15 cellular contexts compared by ENCODE assay signal in genomic region chr19:6639439-6639838, GRCh38. TPM values are rescaled to one million over a fixed set of nuclear protein-coding genes. Genes with fewer than 3 reads are reported as not detected.
DNase-seq lines count a peak whose midpoint lies in the region; ATAC-seq and TF ChIP-seq lines count a peak whose summit lies in the region.
"Had no signal": no experiment of that assay in that cellular context is flagged by ENCODE, and none has a peak within 500 bp of the region (broad histone marks: within the 10 kb centered on the region; RNA-seq: fewer than 3 reads in every experiment).

No MANE protein-coding gene starts in this region.

- ATAC-seq in activated CD8-positive, alpha-beta memory T cell treated with anti-CD3 and anti-CD28 coated beads, Interleukin-2, amount 10 ng/mL, durations not matched to agents 7 days and 5 days, result peak; percentile 87
- ATAC-seq in GM19463 (IDR thresholded peaks at IDR 0.05; ENCODE audit: unreplicated experiment), result no peak
- ATAC-seq: left lobe of liver had no signal

- H3K9me3 ChIP-seq in osteoblast (ENCODE audit: low read depth, low read length), result no peaks in the 10 kb centered on the region
- H3K9me3 ChIP-seq: vagina had no signal

- no peaks in the 10 kb centered on the region for H3K4me1 ChIP-seq in osteoblast (ENCODE audit: insufficient read depth, low read length)
- H3K4me1 ChIP-seq: neural progenitor cell, vagina had no signal

- H3K27ac Mint-ChIP-seq in activated CD8-positive, alpha-beta memory T cell treated with anti-CD3 and anti-CD28 coated beads, Interleukin-2, amount 10 ng/mL, durations not matched to agents 7 days and 5 days, result peak overlapping the region; percentile 38
- H3K27ac Mint-ChIP-seq in activated naive CD8-positive, alpha-beta T cell treated with anti-CD3 and anti-CD28 coated beads for 36 hours, result peak overlapping the region; percentile 54
- H3K27ac Mint-ChIP-seq in glutamatergic neuron (ENCODE audit: unreplicated experiment), result no peak overlapping the region
- H3K27ac Mint-ChIP-seq: neural progenitor cell had no signal

- H3K27me3 ChIP-seq in osteoblast (ENCODE audit: insufficient read depth, low read length), result no peaks in the 10 kb centered on the region
- H3K27me3 ChIP-seq: neural progenitor cell, vagina had no signal

- DNase-seq in activated CD8-positive, alpha-beta memory T cell treated with anti-CD3 and anti-CD28 coated beads, Interleukin-2, amount 10 ng/mL, durations not matched to agents 7 days and 5 days, result peak; percentile 84
- no peak for DNase-seq in activated CD8-positive, alpha-beta memory T cell treated with anti-CD3 and anti-CD28 coated beads, Interleukin-2, amount 50 U/mL, for 4 hours
- peak; percentile 53 for DNase-seq in MV-4-11 (lab: John Stamatoyannopoulos, UW)
- DNase-seq in activated naive CD8-positive, alpha-beta T cell treated with anti-CD3 and anti-CD28 coated beads for 36 hours, result no peak
- DNase-seq in osteoblast (ENCODE audit: insufficient read length, low spot score, missing footprints), result peak; percentile 83
- no peak for DNase-seq in NCI-H2107 treated with DMSO at 0.1 percent for 48 hours (lab: John Stamatoyannopoulos, UW; ENCODE audit: unreplicated experiment)
- DNase-seq in glutamatergic neuron, result no peak
- DNase-seq: activated gamma-delta T cell treated with Interleukin-2 at 50 U/mL for 16 hours, NCI-H345, small intestine had no signal

- peaks cover 47% of the 10 kb centered on the region for H3K4me1 Mint-ChIP-seq in activated CD8-positive, alpha-beta memory T cell treated with anti-CD3 and anti-CD28 coated beads, Interleukin-2, amount 10 ng/mL, durations not matched to agents 7 days and 5 days
- peaks cover 36% of the 10 kb centered on the region for H3K4me1 Mint-ChIP-seq in activated naive CD8-positive, alpha-beta T cell treated with anti-CD3 and anti-CD28 coated beads for 36 hours
- no peaks in the 10 kb centered on the region for H3K4me1 Mint-ChIP-seq in glutamatergic neuron (ENCODE audit: low read depth, unreplicated experiment)
- H3K4me1 Mint-ChIP-seq: neural progenitor cell had no signal

- no peak overlapping the region for H2AFZ ChIP-seq in osteoblast (ENCODE audit: low read length)
- H2AFZ ChIP-seq: neural progenitor cell had no signal

- H3K36me3 ChIP-seq in osteoblast (ENCODE audit: insufficient read depth, low read length), result no peaks in the 10 kb centered on the region
- H3K36me3 ChIP-seq: neural progenitor cell, vagina had no signal

- H3K27me3 Mint-ChIP-seq in activated CD8-positive, alpha-beta memory T cell treated with anti-CD3 and anti-CD28 coated beads, Interleukin-2, amount 10 ng/mL, durations not matched to agents 7 days and 5 days, result no peaks in the 10 kb centered on the region
- no peaks in the 10 kb centered on the region for H3K27me3 Mint-ChIP-seq in activated naive CD8-positive, alpha-beta T cell treated with anti-CD3 and anti-CD28 coated beads for 36 hours
- H3K27me3 Mint-ChIP-seq in glutamatergic neuron (ENCODE audit: unreplicated experiment), result no peaks in the 10 kb centered on the region

- CTCF ChIA-PET in activated CD8-positive, alpha-beta memory T cell treated with anti-CD3 and anti-CD28 coated beads, Interleukin-2, amount 10 ng/mL, durations not matched to agents 7 days and 5 days (lab: Charles Lee), result interaction anchor here (0.6 to 5.4 kb wide), 13 partner anchors 9 to 758 kb away, joined by 3 to 56 read pairs (median 3); partner anchors contain the start of genes GPR108 and TNFSF14

- no peak overlapping the region for H3K4me3 Mint-ChIP-seq in activated CD8-positive, alpha-beta memory T cell treated with anti-CD3 and anti-CD28 coated beads, Interleukin-2, amount 10 ng/mL, durations not matched to agents 7 days and 5 days
- no peak overlapping the region for H3K4me3 Mint-ChIP-seq in activated naive CD8-positive, alpha-beta T cell treated with anti-CD3 and anti-CD28 coated beads for 36 hours
- no peak overlapping the region for H3K4me3 Mint-ChIP-seq in glutamatergic neuron (ENCODE audit: unreplicated experiment)
- H3K4me3 Mint-ChIP-seq: neural progenitor cell had no signal

- H3K27ac ChIP-seq in osteoblast (ENCODE audit: low read depth, low read length), result no peak overlapping the region
- H3K27ac ChIP-seq: neural progenitor cell, vagina had no signal

- no peak for TF ChIP-seq CTCF in osteoblast (IDR thresholded peaks at IDR 0.05; ENCODE audit: extremely low read depth, low read depth, low read length)
- TF ChIP-seq CTCF in glutamatergic neuron (IDR thresholded peaks at IDR 0.05; ENCODE audit: partially characterized antibody, unreplicated experiment), result no peak

- H4K20me1 ChIP-seq in osteoblast (ENCODE audit: insufficient read depth, low read length), result no peaks in the 10 kb centered on the region

- H3K9me3 Mint-ChIP-seq in activated CD8-positive, alpha-beta memory T cell treated with anti-CD3 and anti-CD28 coated beads, Interleukin-2, amount 10 ng/mL, durations not matched to agents 7 days and 5 days (ENCODE audit: low read depth), result no peaks in the 10 kb centered on the region
- H3K9me3 Mint-ChIP-seq in activated naive CD8-positive, alpha-beta T cell treated with anti-CD3 and anti-CD28 coated beads for 36 hours, result peaks cover 1% of the 10 kb centered on the region
- peaks cover 5% of the 10 kb centered on the region for H3K9me3 Mint-ChIP-seq in glutamatergic neuron (ENCODE audit: unreplicated experiment)

- H3K4me2 ChIP-seq in osteoblast (ENCODE audit: insufficient read depth, low read length), result no peak overlapping the region
- H3K4me2 ChIP-seq: neural progenitor cell had no signal

- H3K36me3 Mint-ChIP-seq in activated CD8-positive, alpha-beta memory T cell treated with anti-CD3 and anti-CD28 coated beads, Interleukin-2, amount 10 ng/mL, durations not matched to agents 7 days and 5 days, result no peaks in the 10 kb centered on the region
- H3K36me3 Mint-ChIP-seq in activated naive CD8-positive, alpha-beta T cell treated with anti-CD3 and anti-CD28 coated beads for 36 hours, result peaks cover 1% of the 10 kb centered on the region
- H3K36me3 Mint-ChIP-seq in glutamatergic neuron (ENCODE audit: unreplicated experiment), result no peaks in the 10 kb centered on the region
- H3K36me3 Mint-ChIP-seq: neural progenitor cell had no signal

- H3K79me2 ChIP-seq in osteoblast (ENCODE audit: insufficient read depth, low read length), result no peaks in the 10 kb centered on the region

- H3K4me3 ChIP-seq in osteoblast (ENCODE audit: insufficient read depth, low read length), result no peak overlapping the region
- H3K4me3 ChIP-seq: neural progenitor cell, vagina had no signal

RNA-seq across cellular contexts. Expression of gene TNFSF14, which starts 30.5 kb away (rescaled TPM):
- total RNA-seq in activated CD8-positive, alpha-beta memory T cell treated with anti-CD3 and anti-CD28 coated beads, Interleukin-2, amount 10 ng/mL, durations not matched to agents 7 days and 5 days, result 10 to 100 TPM; 31.1 to 55.9 TPM
- total RNA-seq in activated naive CD8-positive, alpha-beta T cell treated with anti-CD3 and anti-CD28 coated beads for 36 hours, result 10 to 100 TPM; 68.0 to 72.8 TPM
- total RNA-seq in osteoblast, result not detected in 2 replicates
- not detected for total RNA-seq in glutamatergic neuron (ENCODE audit: unreplicated experiment)
- total RNA-seq: dermis microvascular lymphatic vessel endothelial cell had no signal

RNA-seq across cellular contexts. Expression of gene CD70, which starts 48.5 kb away (rescaled TPM):
- total RNA-seq in activated CD8-positive, alpha-beta memory T cell treated with anti-CD3 and anti-CD28 coated beads, Interleukin-2, amount 10 ng/mL, durations not matched to agents 7 days and 5 days, result 100 to 1,000 TPM in 1 of 2 experiments, 10 to 100 TPM in 1; 74.3 to 184 TPM
- total RNA-seq in activated naive CD8-positive, alpha-beta T cell treated with anti-CD3 and anti-CD28 coated beads for 36 hours, result 10 to 100 TPM; 15.2 to 15.3 TPM
- total RNA-seq in osteoblast, result 0.29 TPM in 1 of 2 replicates, not detected in the other
- total RNA-seq in glutamatergic neuron (ENCODE audit: unreplicated experiment), result 4.7 TPM
- total RNA-seq: dermis microvascular lymphatic vessel endothelial cell, vagina had no signal

Comparison
In these comparisons a context has a peak if more than half of its experiments do, and no peak if none do; other contexts are left out.
1. DNase-seq: peak in activated CD8-positive, alpha-beta memory T cell treated with anti-CD3 and anti-CD28 coated beads, Interleukin-2, amount 10 ng/mL, durations not matched to agents 7 days and 5 days (single experiment), MV-4-11 (single experiment) and osteoblast (single experiment); none in activated CD8-positive, alpha-beta memory T cell treated with anti-CD3 and anti-CD28 coated beads, Interleukin-2, amount 50 U/mL, for 4 hours (single experiment), activated naive CD8-positive, alpha-beta T cell treated with anti-CD3 and anti-CD28 coated beads for 36 hours (single experiment), NCI-H2107 treated with DMSO at 0.1 percent for 48 hours (single experiment) and glutamatergic neuron (single experiment).
2. RNA of gene TNFSF14, which starts 30.5 kb away (total RNA-seq): 68.0 to 72.8 TPM in activated naive CD8-positive, alpha-beta T cell treated with anti-CD3 and anti-CD28 coated beads for 36 hours and 31.1 to 55.9 TPM in activated CD8-positive, alpha-beta memory T cell treated with anti-CD3 and anti-CD28 coated beads, Interleukin-2, amount 10 ng/mL, durations not matched to agents 7 days and 5 days; not detected in osteoblast and not detected in glutamatergic neuron (single experiment); every median in the first group is over 10 times any median in the second.
3. RNA of gene CD70, which starts 48.5 kb away (total RNA-seq): 74.3 to 184 TPM in activated CD8-positive, alpha-beta memory T cell treated with anti-CD3 and anti-CD28 coated beads, Interleukin-2, amount 10 ng/mL, durations not matched to agents 7 days and 5 days; 15.2 to 15.3 TPM in activated naive CD8-positive, alpha-beta T cell treated with anti-CD3 and anti-CD28 coated beads for 36 hours, 4.7 TPM in glutamatergic neuron (single experiment) and 0.29 TPM in osteoblast; every median in the first group is over 4 times any median in the second.